ENCODE assay signal across 8 cellular contexts in the genomic region with DNA sequence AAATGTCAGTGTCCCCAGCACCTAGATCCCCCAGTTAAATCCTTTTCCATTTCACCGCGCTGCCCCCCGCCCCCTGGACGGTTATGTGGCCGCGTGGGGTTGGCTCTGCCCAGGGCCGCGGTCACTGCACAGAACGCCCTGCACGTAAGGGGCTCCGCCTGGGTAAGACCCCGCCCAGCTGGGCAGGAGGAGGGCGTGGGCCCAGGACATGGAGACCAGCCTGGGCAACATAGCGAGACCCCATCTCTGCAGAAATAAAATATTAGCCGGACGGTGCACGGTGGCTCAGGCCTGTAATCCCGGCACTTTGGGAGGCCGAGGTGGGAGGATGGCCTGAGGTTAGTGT. TPM values are rescaled to one million over a fixed set of nuclear protein-coding genes. Genes with fewer than 3 reads are reported as not detected.
DNase-seq lines count a peak whose midpoint lies in the region; ATAC-seq and TF ChIP-seq lines count a peak whose summit lies in the region.

No MANE protein-coding gene starts in this region.

- TF ChIP-seq CTCF in choroid plexus epithelial cell (conservative IDR thresholded peaks at IDR 0.05; ENCODE audit: low read depth, low read length) (no peak), lung (IDR thresholded peaks at IDR 0.05; ENCODE audit: control extremely low read depth, extremely low read depth) (no peak), uterus (IDR thresholded peaks at IDR 0.05) (no peak)

- H3K9me3 Mint-ChIP-seq in activated naive CD4-positive, alpha-beta T cell treated with anti-CD3 and anti-CD28 coated beads, Interleukin-2, amount 50 U/mL, for 24 hours = no peaks in the 10 kb centered on the region

- H3K27ac ChIP-seq in lung (ENCODE audit: low read depth in 1 of 2, low read length in 1 of 2) (peak overlapping the region; percentile 94 to 95), uterus (peak overlapping the region; percentile 96 to 100)

- peaks cover 3% of the 10 kb centered on the region for H3K36me3 Mint-ChIP-seq in activated naive CD4-positive, alpha-beta T cell treated with anti-CD3 and anti-CD28 coated beads, Interleukin-2, amount 50 U/mL, for 24 hours

- peak overlapping the region; percentile 77 for H3K4me3 ChIP-seq in choroid plexus epithelial cell (ENCODE audit: low read depth, low read length)
- peak overlapping the region; percentile 72 for H3K4me3 ChIP-seq in lung
- H3K4me3 ChIP-seq in uterus = peak overlapping the region; percentile 74 to 95

- no peak for DNase-seq in activated naive CD4-positive, alpha-beta T cell treated with anti-CD3 and anti-CD28 coated beads, Interleukin-2, amount 50 U/mL, for 16 hours
- peak; percentile 36 for DNase-seq in NCI-H226
- DNase-seq in choroid plexus epithelial cell (ENCODE audit: low read depth) = no peak
- no peak for DNase-seq in lung (ENCODE audit: low spot score)
- DNase-seq in uterus = no peak
- DNase-seq in HCEC 1CT = no peak
- DNase-seq in middle frontal gyrus (ENCODE audit: extremely low spot score, low spot score) = no peak

- 22 to 35% methylated on average over 19 of the region's 19 CpGs for WGBS in lung, 2 donors

- no peaks in the 10 kb centered on the region for H3K27me3 Mint-ChIP-seq in activated naive CD4-positive, alpha-beta T cell treated with anti-CD3 and anti-CD28 coated beads, Interleukin-2, amount 50 U/mL, for 24 hours

- H3K9me3 ChIP-seq in lung (ENCODE audit: control insufficient read depth in 2 of 2, insufficient read depth in 1 of 2, low read length in 1 of 2) (no peaks in the 10 kb centered on the region), uterus (no peaks in the 10 kb centered on the region)

- peak overlapping the region; percentile 80 for H3K4me3 Mint-ChIP-seq in activated naive CD4-positive, alpha-beta T cell treated with anti-CD3 and anti-CD28 coated beads, Interleukin-2, amount 50 U/mL, for 24 hours

- ATAC-seq in lung (ENCODE audit: insufficient read depth, low FRiP score) = no peak

- peaks cover 25% of the 10 kb centered on the region for H3K4me1 Mint-ChIP-seq in activated naive CD4-positive, alpha-beta T cell treated with anti-CD3 and anti-CD28 coated beads, Interleukin-2, amount 50 U/mL, for 24 hours

- peaks cover 0 to 22% of the 10 kb centered on the region in 2 donors for H3K36me3 ChIP-seq in lung (ENCODE audit: control insufficient read depth in 2 of 2, insufficient read depth in 2 of 2, low read length in 2 of 2)
- no peaks in the 10 kb centered on the region for H3K36me3 ChIP-seq in uterus

- H3K27me3 ChIP-seq in lung (ENCODE audit: control insufficient read depth, insufficient read depth) (no peaks in the 10 kb centered on the region), uterus (no peaks in the 10 kb centered on the region)

- TF ChIP-seq POLR2A in uterus (IDR thresholded peaks at IDR 0.05) = no peak

- H3K27ac Mint-ChIP-seq in activated naive CD4-positive, alpha-beta T cell treated with anti-CD3 and anti-CD28 coated beads, Interleukin-2, amount 50 U/mL, for 24 hours = peak overlapping the region; percentile 82

- H3K4me1 ChIP-seq in lung (ENCODE audit: control insufficient read depth in 2 of 2, insufficient read depth in 2 of 2, low read length in 2 of 2) (peaks cover 8 to 9% of the 10 kb centered on the region in 2 donors), uterus (no peaks in the 10 kb centered on the region)

- intact Hi-C loops in uterus (cut with DNase I; ENCODE audit: low total_unique reads) = no loop called here

RNA-seq across cellular contexts. Expression of a gene that starts 0.6 kb away (rescaled TPM):
- 10 to 100 TPM; 17.3 to 23.3 TPM for total RNA-seq in lung
- 10 to 100 TPM; 36.8 to 44.3 TPM for polyA plus RNA-seq in lung
- 10 to 100 TPM; 17.4 to 39.4 (median 21.8) TPM for total RNA-seq in uterus
